Comparison of ENCODE assay signal across 1 cellular context in genomic region chr4:146033149-146033548, GRCh38.
A peak's percentile ranks its signal among the peaks of the same experiment; 100 is the strongest.
TF ChIP-seq lines count a peak whose summit lies in the region.

No MANE protein-coding gene starts in this region.

TF ChIP-seq in GM12878, 131 proteins besides CTCF, POLR2A, EP300 and RAD21 (continued from another document):
- TF ChIP-seq ATF2 (IDR thresholded peaks at IDR 0.05; ENCODE audit: low read length), result 0 out of 2 replicates have a peak, but pooled peaks have one; percentile 11
- no peak for TF ChIP-seq JUND (IDR thresholded peaks at IDR 0.05; ENCODE audit: low read depth, low read length)
- TF ChIP-seq NRF1 (conservative IDR thresholded peaks at IDR 0.05; ENCODE audit: low read depth, low read length), result no peak
